ENCODE assay signal across 2 cellular contexts in the genomic region with DNA sequence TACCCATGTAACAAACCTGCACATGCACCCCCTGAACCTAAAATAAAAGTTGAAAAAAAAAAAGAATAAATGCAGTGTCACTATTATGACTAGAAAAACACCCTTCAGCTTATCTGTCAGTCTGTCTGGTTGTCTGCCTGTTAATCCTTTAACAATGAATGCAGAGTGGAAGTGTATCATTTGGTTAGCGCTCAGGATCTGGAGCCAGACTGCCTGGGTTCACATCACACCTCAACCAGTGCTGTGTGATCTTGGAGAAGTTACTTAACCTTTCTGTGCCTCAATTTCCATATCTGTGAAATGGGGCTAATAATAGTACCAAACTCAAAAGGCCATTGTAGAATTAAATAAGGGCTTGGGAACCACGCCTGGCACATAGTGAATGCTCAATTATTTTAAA.
TF ChIP-seq lines count a peak whose summit lies in the region.

No MANE protein-coding gene starts in this region.

TF ChIP-seq in HEK293, 187 proteins besides CTCF, POLR2A, EP300 and RAD21:
- TF ChIP-seq ZNF560 (tag by site-specific recombination; IDR thresholded peaks at IDR 0.05; ENCODE audit: borderline replicate concordance) = no peak
- peak; percentile 89; the same call in 1 of the 2 replicates for TF ChIP-seq ZNF768 (tag by site-specific recombination; IDR thresholded peaks at IDR 0.05)
TF ChIP-seq in HEK293: peak in this region for 1.

TF ChIP-seq in K562, 482 proteins besides CTCF, POLR2A, EP300 and RAD21 (continues in another document):
- TF ChIP-seq ZNF133 (CRISPR knock-in tag; IDR thresholded peaks at IDR 0.05) = no peak
- 0 out of 2 replicates have a peak, but pooled peaks have one; percentile 19 for TF ChIP-seq CBFA2T3 (IDR thresholded peaks at IDR 0.05)
- no peak for TF ChIP-seq HCFC1 (IDR thresholded peaks at IDR 0.05; ENCODE audit: low read depth, low read length)
- no peak for TF ChIP-seq TBL1XR1 (IDR thresholded peaks at IDR 0.05; ENCODE audit: low read length in 2 of 2)
- peak; percentile 70 for TF ChIP-seq CHD4 (IDR thresholded peaks at IDR 0.05; ENCODE audit: insufficient read depth, insufficient replicate concordance, low read depth, low read length, poor library complexity, severe bottlenecking)
- TF ChIP-seq ZFP36 (IDR thresholded peaks at IDR 0.05; ENCODE audit: low read depth, low read length, partially characterized antibody) = peak; percentile 87
- TF ChIP-seq, protein P1, sequence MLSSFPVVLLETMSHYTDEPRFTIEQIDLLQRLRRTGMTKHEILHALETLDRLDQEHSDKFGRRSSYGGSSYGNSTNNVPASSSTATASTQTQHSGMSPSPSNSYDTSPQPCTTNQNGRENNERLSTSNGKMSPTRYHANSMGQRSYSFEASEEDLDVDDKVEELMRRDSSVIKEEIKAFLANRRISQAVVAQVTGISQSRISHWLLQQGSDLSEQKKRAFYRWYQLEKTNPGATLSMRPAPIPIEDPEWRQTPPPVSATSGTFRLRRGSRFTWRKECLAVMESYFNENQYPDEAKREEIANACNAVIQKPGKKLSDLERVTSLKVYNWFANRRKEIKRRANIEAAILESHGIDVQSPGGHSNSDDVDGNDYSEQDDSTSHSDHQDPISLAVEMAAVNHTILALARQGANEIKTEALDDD (IDR thresholded peaks at IDR 0.05) = peak; percentile 37; the same call in 1 of the 2 replicates
- peak; percentile 98 for TF ChIP-seq RBM25 (IDR thresholded peaks at IDR 0.05; ENCODE audit: low read depth, low read length, severe bottlenecking)
- TF ChIP-seq, protein P2, sequence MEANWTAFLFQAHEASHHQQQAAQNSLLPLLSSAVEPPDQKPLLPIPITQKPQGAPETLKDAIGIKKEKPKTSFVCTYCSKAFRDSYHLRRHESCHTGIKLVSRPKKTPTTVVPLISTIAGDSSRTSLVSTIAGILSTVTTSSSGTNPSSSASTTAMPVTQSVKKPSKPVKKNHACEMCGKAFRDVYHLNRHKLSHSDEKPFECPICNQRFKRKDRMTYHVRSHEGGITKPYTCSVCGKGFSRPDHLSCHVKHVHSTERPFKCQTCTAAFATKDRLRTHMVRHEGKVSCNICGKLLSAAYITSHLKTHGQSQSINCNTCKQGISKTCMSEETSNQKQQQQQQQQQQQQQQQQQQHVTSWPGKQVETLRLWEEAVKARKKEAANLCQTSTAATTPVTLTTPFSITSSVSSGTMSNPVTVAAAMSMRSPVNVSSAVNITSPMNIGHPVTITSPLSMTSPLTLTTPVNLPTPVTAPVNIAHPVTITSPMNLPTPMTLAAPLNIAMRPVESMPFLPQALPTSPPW (CRISPR knock-in tag; IDR thresholded peaks at IDR 0.05) = no peak
- no peak for TF ChIP-seq GATA2 (CRISPR knock-in tag; IDR thresholded peaks at IDR 0.05)
- 0 out of 4 replicates have a peak, but pooled peaks of 1 of the 2 experiments have one; percentile 23 for TF ChIP-seq SIN3A (IDR thresholded peaks at IDR 0.05; ENCODE audit: borderline replicate concordance in 2 of 2, control insufficient read depth in 1 of 2, low read depth in 2 of 2, low read length in 2 of 2)
- no peak for TF ChIP-seq EWSR1 (IDR thresholded peaks at IDR 0.05; ENCODE audit: borderline replicate concordance, low read depth, partially characterized antibody)
- TF ChIP-seq, protein P3, sequence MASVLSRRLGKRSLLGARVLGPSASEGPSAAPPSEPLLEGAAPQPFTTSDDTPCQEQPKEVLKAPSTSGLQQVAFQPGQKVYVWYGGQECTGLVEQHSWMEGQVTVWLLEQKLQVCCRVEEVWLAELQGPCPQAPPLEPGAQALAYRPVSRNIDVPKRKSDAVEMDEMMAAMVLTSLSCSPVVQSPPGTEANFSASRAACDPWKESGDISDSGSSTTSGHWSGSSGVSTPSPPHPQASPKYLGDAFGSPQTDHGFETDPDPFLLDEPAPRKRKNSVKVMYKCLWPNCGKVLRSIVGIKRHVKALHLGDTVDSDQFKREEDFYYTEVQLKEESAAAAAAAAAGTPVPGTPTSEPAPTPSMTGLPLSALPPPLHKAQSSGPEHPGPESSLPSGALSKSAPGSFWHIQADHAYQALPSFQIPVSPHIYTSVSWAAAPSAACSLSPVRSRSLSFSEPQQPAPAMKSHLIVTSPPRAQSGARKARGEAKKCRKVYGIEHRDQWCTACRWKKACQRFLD (CRISPR knock-in tag; IDR thresholded peaks at IDR 0.05) = no peak
- no peak for TF ChIP-seq KLF10 (CRISPR knock-in tag; IDR thresholded peaks at IDR 0.05)
- no peak for TF ChIP-seq HSF4 (CRISPR knock-in tag; IDR thresholded peaks at IDR 0.05; ENCODE audit: borderline replicate concordance)
- peak; percentile 77 for TF ChIP-seq MAFG (tag; conservative IDR thresholded peaks at IDR 0.05)
- no peak for TF ChIP-seq HMG20A (CRISPR knock-in tag; conservative IDR thresholded peaks at IDR 0.05)
- TF ChIP-seq SMARCB1 (IDR thresholded peaks at IDR 0.05; ENCODE audit: insufficient read length, low read depth) = no peak
- TF ChIP-seq ZNF347 (CRISPR knock-in tag; IDR thresholded peaks at IDR 0.05; ENCODE audit: low read depth) = no peak
- no peak for TF ChIP-seq MEF2D (tag; conservative IDR thresholded peaks at IDR 0.05; ENCODE audit: low read depth)
- no peak for TF ChIP-seq FOXP1 (CRISPR knock-in tag; IDR thresholded peaks at IDR 0.05)
- TF ChIP-seq, protein P4, sequence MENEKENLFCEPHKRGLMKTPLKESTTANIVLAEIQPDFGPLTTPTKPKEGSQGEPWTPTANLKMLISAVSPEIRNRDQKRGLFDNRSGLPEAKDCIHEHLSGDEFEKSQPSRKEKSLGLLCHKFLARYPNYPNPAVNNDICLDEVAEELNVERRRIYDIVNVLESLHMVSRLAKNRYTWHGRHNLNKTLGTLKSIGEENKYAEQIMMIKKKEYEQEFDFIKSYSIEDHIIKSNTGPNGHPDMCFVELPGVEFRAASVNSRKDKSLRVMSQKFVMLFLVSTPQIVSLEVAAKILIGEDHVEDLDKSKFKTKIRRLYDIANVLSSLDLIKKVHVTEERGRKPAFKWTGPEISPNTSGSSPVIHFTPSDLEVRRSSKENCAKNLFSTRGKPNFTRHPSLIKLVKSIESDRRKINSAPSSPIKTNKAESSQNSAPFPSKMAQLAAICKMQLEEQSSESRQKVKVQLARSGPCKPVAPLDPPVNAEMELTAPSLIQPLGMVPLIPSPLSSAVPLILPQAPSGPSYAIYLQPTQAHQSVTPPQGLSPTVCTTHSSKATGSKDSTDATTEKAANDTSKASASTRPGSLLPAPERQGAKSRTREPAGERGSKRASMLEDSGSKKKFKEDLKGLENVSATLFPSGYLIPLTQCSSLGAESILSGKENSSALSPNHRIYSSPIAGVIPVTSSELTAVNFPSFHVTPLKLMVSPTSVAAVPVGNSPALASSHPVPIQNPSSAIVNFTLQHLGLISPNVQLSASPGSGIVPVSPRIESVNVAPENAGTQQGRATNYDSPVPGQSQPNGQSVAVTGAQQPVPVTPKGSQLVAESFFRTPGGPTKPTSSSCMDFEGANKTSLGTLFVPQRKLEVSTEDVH (IDR thresholded peaks at IDR 0.05; ENCODE audit: low read depth, partially characterized antibody) = no peak
- peak; percentile 97 for TF ChIP-seq BCOR (IDR thresholded peaks at IDR 0.05)
- TF ChIP-seq HNRNPH1 (optimal IDR thresholded peaks at IDR 0.05; ENCODE audit: low read depth, low read length) = no peak
- no peak for TF ChIP-seq ARID1B (IDR thresholded peaks at IDR 0.05)
- peak; percentile 69; the same call in 1 of the 2 replicates for TF ChIP-seq HDAC2 (IDR thresholded peaks at IDR 0.05)
- TF ChIP-seq TAF9B (IDR thresholded peaks at IDR 0.05; ENCODE audit: partially characterized antibody) = no peak
- no peak for TF ChIP-seq ZNF146 (CRISPR knock-in tag; IDR thresholded peaks at IDR 0.05; ENCODE audit: unreplicated experiment)
- TF ChIP-seq, protein P5, sequence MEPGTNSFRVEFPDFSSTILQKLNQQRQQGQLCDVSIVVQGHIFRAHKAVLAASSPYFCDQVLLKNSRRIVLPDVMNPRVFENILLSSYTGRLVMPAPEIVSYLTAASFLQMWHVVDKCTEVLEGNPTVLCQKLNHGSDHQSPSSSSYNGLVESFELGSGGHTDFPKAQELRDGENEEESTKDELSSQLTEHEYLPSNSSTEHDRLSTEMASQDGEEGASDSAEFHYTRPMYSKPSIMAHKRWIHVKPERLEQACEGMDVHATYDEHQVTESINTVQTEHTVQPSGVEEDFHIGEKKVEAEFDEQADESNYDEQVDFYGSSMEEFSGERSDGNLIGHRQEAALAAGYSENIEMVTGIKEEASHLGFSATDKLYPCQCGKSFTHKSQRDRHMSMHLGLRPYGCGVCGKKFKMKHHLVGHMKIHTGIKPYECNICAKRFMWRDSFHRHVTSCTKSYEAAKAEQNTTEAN (CRISPR knock-in tag; IDR thresholded peaks at IDR 0.05) = no peak
- TF ChIP-seq SPI1 (IDR thresholded peaks at IDR 0.05; ENCODE audit: borderline replicate concordance, low read depth, low read length) = no peak
- no peak for TF ChIP-seq ARID2 (IDR thresholded peaks at IDR 0.05)
- no peak for TF ChIP-seq SAFB (IDR thresholded peaks at IDR 0.05; ENCODE audit: borderline replicate concordance, low read depth, low read length)
- peak; percentile 31; the same call in 1 of the 2 replicates for TF ChIP-seq NCOR1 (IDR thresholded peaks at IDR 0.05)
- no peak for TF ChIP-seq ERF (CRISPR knock-in tag; IDR thresholded peaks at IDR 0.05)
- TF ChIP-seq ZFPM2 (CRISPR knock-in tag; IDR thresholded peaks at IDR 0.05) = no peak
- TF ChIP-seq FOXK1 (CRISPR knock-in tag; IDR thresholded peaks at IDR 0.05; ENCODE audit: borderline replicate concordance) = peak; percentile 71; the same call in 1 of the 2 replicates
- TF ChIP-seq ZNF76 (CRISPR knock-in tag; IDR thresholded peaks at IDR 0.05; ENCODE audit: borderline replicate concordance) = no peak
- no peak for TF ChIP-seq ZC3H4 (CRISPR knock-in tag; IDR thresholded peaks at IDR 0.05; ENCODE audit: borderline replicate concordance)
- TF ChIP-seq KAT8 (IDR thresholded peaks at IDR 0.05; ENCODE audit: low read depth) = no peak
- TF ChIP-seq ZFP30 (CRISPR knock-in tag; IDR thresholded peaks at IDR 0.05; ENCODE audit: borderline replicate concordance) = no peak
- TF ChIP-seq, protein P6, sequence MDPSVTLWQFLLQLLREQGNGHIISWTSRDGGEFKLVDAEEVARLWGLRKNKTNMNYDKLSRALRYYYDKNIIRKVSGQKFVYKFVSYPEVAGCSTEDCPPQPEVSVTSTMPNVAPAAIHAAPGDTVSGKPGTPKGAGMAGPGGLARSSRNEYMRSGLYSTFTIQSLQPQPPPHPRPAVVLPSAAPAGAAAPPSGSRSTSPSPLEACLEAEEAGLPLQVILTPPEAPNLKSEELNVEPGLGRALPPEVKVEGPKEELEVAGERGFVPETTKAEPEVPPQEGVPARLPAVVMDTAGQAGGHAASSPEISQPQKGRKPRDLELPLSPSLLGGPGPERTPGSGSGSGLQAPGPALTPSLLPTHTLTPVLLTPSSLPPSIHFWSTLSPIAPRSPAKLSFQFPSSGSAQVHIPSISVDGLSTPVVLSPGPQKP (CRISPR knock-in tag; IDR thresholded peaks at IDR 0.05) = no peak
